In genomic region chr20:64080013-64080812, GRCh38 we compare ENCODE assay signal across 1 cellular context.
TF ChIP-seq lines count a peak whose summit lies in the region.

Gene OPRL1 (plus strand): TSS chr20:64080082. CDS start chr20:64092721, 12,639 bp downstream.

TF ChIP-seq in IMR-90, 13 proteins besides CTCF, POLR2A, EP300 and RAD21 (continued from another document):
- no peak for TF ChIP-seq ELK1 (IDR thresholded peaks at IDR 0.05; ENCODE audit: borderline replicate concordance, low read depth, low read length)
- no peak for TF ChIP-seq RCOR1 (IDR thresholded peaks at IDR 0.05; ENCODE audit: insufficient replicate concordance, low read length)
- TF ChIP-seq MAZ (IDR thresholded peaks at IDR 0.05; ENCODE audit: borderline replicate concordance, low read depth, low read length) = no peak
- TF ChIP-seq BHLHE40 (IDR thresholded peaks at IDR 0.05; ENCODE audit: low read depth, low read length) = no peak
- TF ChIP-seq MAFK (IDR thresholded peaks at IDR 0.05; ENCODE audit: low read depth, low read length) = no peak
- no peak for TF ChIP-seq CHD1 (IDR thresholded peaks at IDR 0.05; ENCODE audit: low read depth, low read length)
- no peak for TF ChIP-seq SMC3 (IDR thresholded peaks at IDR 0.05; ENCODE audit: low read depth, low read length)
- no peak for TF ChIP-seq NFE2L2 (IDR thresholded peaks at IDR 0.05; ENCODE audit: low read depth, low read length)
- TF ChIP-seq MXI1 (IDR thresholded peaks at IDR 0.05; ENCODE audit: borderline replicate concordance, low read depth, low read length) = no peak
TF ChIP-seq in IMR-90: peak in this region for 0.
